Comparison of ENCODE assay signal across 15 cellular contexts in genomic region chr17:67414130-67414529, GRCh38. TPM values are rescaled to one million over a fixed set of nuclear protein-coding genes. Genes with fewer than 3 reads are reported as not detected.
DNase-seq lines count a peak whose midpoint lies in the region; ATAC-seq and TF ChIP-seq lines count a peak whose summit lies in the region.
"Had no signal": no experiment of that assay in that cellular context is flagged by ENCODE, and none has a peak within 500 bp of the region (broad histone marks: within the 10 kb centered on the region; RNA-seq: fewer than 3 reads in every experiment).

No MANE protein-coding gene starts in this region.

- H3K27me3 Mint-ChIP-seq in activated naive CD4-positive, alpha-beta T cell treated with anti-CD3 and anti-CD28 coated beads, Interleukin-2, amount 50 U/mL, for 24 hours = no peaks in the 10 kb centered on the region
- no peaks in the 10 kb centered on the region for H3K27me3 Mint-ChIP-seq in activated naive CD4-positive, alpha-beta T cell treated with anti-CD3 and anti-CD28 coated beads for 36 hours (ENCODE audit: low read depth)
- H3K27me3 Mint-ChIP-seq in T-helper 17 cell = no peaks in the 10 kb centered on the region
- H3K27me3 Mint-ChIP-seq in stimulated activated memory B cell treated with anti-CD40 and anti-IgM and Interleukin-4, amounts not matched to agents 10 μg/mL and 1 μg/mL and 100 μg/mL, for 72 hours = no peaks in the 10 kb centered on the region
- H3K27me3 Mint-ChIP-seq: B cell; CD4-positive, alpha-beta T cell had no signal

- ATAC-seq in T-helper 17 cell = no peak
- no peak for ATAC-seq in stimulated activated memory B cell treated with anti-CD40 and anti-IgM and Interleukin-4, amounts not matched to agents 10 μg/mL and 1 μg/mL and 100 μg/mL, for 72 hours
- ATAC-seq: GM23338 had no signal

- no peak for DNase-seq in activated naive CD4-positive, alpha-beta T cell treated with anti-CD3 and anti-CD28 coated beads for 36 hours
- DNase-seq in T-helper 17 cell = no peak
- DNase-seq in epithelial cell of prostate (ENCODE audit: low read depth, low spot score) = no peak
- DNase-seq in activated T-cell treated with anti-CD3 and anti-CD28 coated beads for 4 hours = no peak
- DNase-seq in coronary artery (ENCODE audit: low spot score) = no peak
- DNase-seq: C1 segment of cervical spinal cord; CD4-positive, alpha-beta T cell; DMS79; H9; HFFc6 had no signal

- CTCF ChIA-PET in activated naive CD4-positive, alpha-beta T cell treated with anti-CD3 and anti-CD28 coated beads for 36 hours (lab: Charles Lee) = no interaction called here

- no peak for TF ChIP-seq CTCF in coronary artery (IDR thresholded peaks at IDR 0.05)

- peak overlapping the region; percentile 66 for H3K27ac ChIP-seq in epithelial cell of prostate
- no peak overlapping the region for H3K27ac ChIP-seq in coronary artery
- H3K27ac ChIP-seq: HL-60 had no signal

- peaks cover 92% of the 10 kb centered on the region for H3K4me1 Mint-ChIP-seq in activated naive CD4-positive, alpha-beta T cell treated with anti-CD3 and anti-CD28 coated beads, Interleukin-2, amount 50 U/mL, for 24 hours
- H3K4me1 Mint-ChIP-seq in activated naive CD4-positive, alpha-beta T cell treated with anti-CD3 and anti-CD28 coated beads for 36 hours (ENCODE audit: low read depth) = peaks cover 59% of the 10 kb centered on the region
- H3K4me1 Mint-ChIP-seq in T-helper 17 cell = peaks cover 31% of the 10 kb centered on the region
- no peaks in the 10 kb centered on the region for H3K4me1 Mint-ChIP-seq in stimulated activated memory B cell treated with anti-CD40 and anti-IgM and Interleukin-4, amounts not matched to agents 10 μg/mL and 1 μg/mL and 100 μg/mL, for 72 hours

- H3K4me3 Mint-ChIP-seq in activated naive CD4-positive, alpha-beta T cell treated with anti-CD3 and anti-CD28 coated beads, Interleukin-2, amount 50 U/mL, for 24 hours = no peak overlapping the region
- H3K4me3 Mint-ChIP-seq in activated naive CD4-positive, alpha-beta T cell treated with anti-CD3 and anti-CD28 coated beads for 36 hours = no peak overlapping the region
- H3K4me3 Mint-ChIP-seq in T-helper 17 cell = no peak overlapping the region
- no peak overlapping the region for H3K4me3 Mint-ChIP-seq in stimulated activated memory B cell treated with anti-CD40 and anti-IgM and Interleukin-4, amounts not matched to agents 10 μg/mL and 1 μg/mL and 100 μg/mL, for 72 hours
- H3K4me3 Mint-ChIP-seq: B cell; CD4-positive, alpha-beta T cell; GM23338; H9; HFFc6 had no signal

- H3K27ac Mint-ChIP-seq in activated naive CD4-positive, alpha-beta T cell treated with anti-CD3 and anti-CD28 coated beads, Interleukin-2, amount 50 U/mL, for 24 hours = peak overlapping the region; percentile 52
- no peak overlapping the region for H3K27ac Mint-ChIP-seq in activated naive CD4-positive, alpha-beta T cell treated with anti-CD3 and anti-CD28 coated beads for 36 hours
- peak overlapping the region; percentile 84 for H3K27ac Mint-ChIP-seq in T-helper 17 cell
- H3K27ac Mint-ChIP-seq in stimulated activated memory B cell treated with anti-CD40 and anti-IgM and Interleukin-4, amounts not matched to agents 10 μg/mL and 1 μg/mL and 100 μg/mL, for 72 hours = no peak overlapping the region
- H3K27ac Mint-ChIP-seq: B cell, GM23338, H9, HFFc6 had no signal

- no peaks in the 10 kb centered on the region for H3K9me3 ChIP-seq in T-helper 17 cell (ENCODE audit: control insufficient read depth, low read length, poor library complexity, severe bottlenecking)

- H3K36me3 Mint-ChIP-seq in activated naive CD4-positive, alpha-beta T cell treated with anti-CD3 and anti-CD28 coated beads, Interleukin-2, amount 50 U/mL, for 24 hours = peaks cover 15% of the 10 kb centered on the region
- peaks cover 6% of the 10 kb centered on the region for H3K36me3 Mint-ChIP-seq in activated naive CD4-positive, alpha-beta T cell treated with anti-CD3 and anti-CD28 coated beads for 36 hours (ENCODE audit: low read depth)
- H3K36me3 Mint-ChIP-seq in T-helper 17 cell (ENCODE audit: low read depth) = no peaks in the 10 kb centered on the region
- H3K36me3 Mint-ChIP-seq in stimulated activated memory B cell treated with anti-CD40 and anti-IgM and Interleukin-4, amounts not matched to agents 10 μg/mL and 1 μg/mL and 100 μg/mL, for 72 hours = peaks cover 9% of the 10 kb centered on the region

- no peaks in the 10 kb centered on the region for H3K9me3 Mint-ChIP-seq in activated naive CD4-positive, alpha-beta T cell treated with anti-CD3 and anti-CD28 coated beads, Interleukin-2, amount 50 U/mL, for 24 hours
- peaks cover 1% of the 10 kb centered on the region for H3K9me3 Mint-ChIP-seq in activated naive CD4-positive, alpha-beta T cell treated with anti-CD3 and anti-CD28 coated beads for 36 hours
- no peaks in the 10 kb centered on the region for H3K9me3 Mint-ChIP-seq in stimulated activated memory B cell treated with anti-CD40 and anti-IgM and Interleukin-4, amounts not matched to agents 10 μg/mL and 1 μg/mL and 100 μg/mL, for 72 hours

- no peak overlapping the region for H3K4me3 ChIP-seq in coronary artery
- H3K4me3 ChIP-seq: GM23338 had no signal

- intact Hi-C loops in activated naive CD4-positive, alpha-beta T cell treated with anti-CD3 and anti-CD28 coated beads for 36 hours (cut with micrococcal nuclease) = no loop called here

RNA-seq across cellular contexts. Expression of gene PITPNC1, which starts 37.0 kb away (rescaled TPM):
- total RNA-seq in activated naive CD4-positive, alpha-beta T cell treated with anti-CD3 and anti-CD28 coated beads for 36 hours = 10 to 100 TPM; 58.7 to 60.0 TPM
- total RNA-seq in T-helper 17 cell = 10 to 100 TPM; 72.9 to 82.0 TPM

RNA-seq across cellular contexts. Expression of gene PSMD12, which starts 47.8 kb away (rescaled TPM):
- 10 to 100 TPM; 67.8 to 70.7 TPM for total RNA-seq in activated naive CD4-positive, alpha-beta T cell treated with anti-CD3 and anti-CD28 coated beads for 36 hours
- total RNA-seq in T-helper 17 cell = 10 to 100 TPM; 43.4 to 53.8 TPM

Comparison
In these comparisons a context has a peak if more than half of its experiments do, and no peak if none do; other contexts are left out.
1. H3K27ac Mint-ChIP-seq: peak in activated naive CD4-positive, alpha-beta T cell treated with anti-CD3 and anti-CD28 coated beads, Interleukin-2, amount 50 U/mL, for 24 hours (single experiment) and T-helper 17 cell (single experiment); none in activated naive CD4-positive, alpha-beta T cell treated with anti-CD3 and anti-CD28 coated beads for 36 hours (single experiment) and stimulated activated memory B cell treated with anti-CD40 and anti-IgM and Interleukin-4, amounts not matched to agents 10 μg/mL and 1 μg/mL and 100 μg/mL, for 72 hours (single experiment).